Comparison of ENCODE assay signal across 18 cellular contexts in genomic region chr17:39328815-39329214, GRCh38.
"Had no signal": no experiment of that assay in that cellular context is flagged by ENCODE, and none has a peak within 500 bp of the region (broad histone marks: within the 10 kb centered on the region; RNA-seq: fewer than 3 reads in every experiment).

No MANE protein-coding gene starts in this region.

- H3K27me3 ChIP-seq: foreskin keratinocyte, hepatocyte, ovary, right atrium auricular region, thyroid gland, uterus had no signal

- H3K4me3 ChIP-seq: hepatocyte, ovary, right atrium auricular region, thyroid gland, uterus had no signal

- H3K27ac Mint-ChIP-seq: endodermal cell, nephron progenitor cell, type B pancreatic cell had no signal

- ATAC-seq: foreskin keratinocyte; left cardiac atrium; naive thymus-derived CD4-positive, alpha-beta T cell had no signal

- H3K36me3 ChIP-seq: ovary, right atrium auricular region, thyroid gland, uterus had no signal

- H3K27me3 Mint-ChIP-seq: naive thymus-derived CD4-positive, alpha-beta T cell; type B pancreatic cell had no signal

- DNase-seq: effector CD4-positive, alpha-beta T cell; endodermal cell; erythroblast; kidney; left cardiac atrium; mesendoderm; naive thymus-derived CD4-positive, alpha-beta T cell; nephron progenitor cell; ovary; small intestine; stimulated activated CD4-positive, alpha-beta T cell treated with anti-CD3 and anti-CD28 coated beads, Interleukin-12 subunit alpha, Interleukin-12 subunit beta, amount 100 ng/mL, for 4 hours; stimulated activated naive CD4-positive, alpha-beta T cell treated with Interleukin-2 at 50 U/mL for 16 hours; thyroid gland; uterus had no signal

- H3K9me3 ChIP-seq: ovary, right atrium auricular region, thyroid gland, uterus had no signal

- H3K4me3 Mint-ChIP-seq: endodermal cell; naive thymus-derived CD4-positive, alpha-beta T cell; nephron progenitor cell; type B pancreatic cell had no signal

- H3K4me1 Mint-ChIP-seq: endodermal cell had no signal

- H3K9me3 Mint-ChIP-seq: naive thymus-derived CD4-positive, alpha-beta T cell; type B pancreatic cell had no signal
